ENCODE assay signal across 21 cellular contexts in genomic region chrX:149547782-149548181, GRCh38. TPM values are rescaled to one million over a fixed set of nuclear protein-coding genes. Genes with fewer than 3 reads are reported as not detected.
"Had no signal": no experiment of that assay in that cellular context is flagged by ENCODE, and none has a peak within 500 bp of the region (broad histone marks: within the 10 kb centered on the region; RNA-seq: fewer than 3 reads in every experiment).

No MANE protein-coding gene starts in this region.

RNA-seq across cellular contexts. Expression of gene HSFX3, which starts 1.9 kb away (rescaled TPM):
- total RNA-seq: activated naive CD4-positive, alpha-beta T cell treated with anti-CD3 and anti-CD28 coated beads for 36 hours; activated naive CD4-positive, alpha-beta T cell treated with anti-CD3 and anti-CD28 coated beads, Interleukin-2, amount 50 U/mL, for 72 hours; activated naive CD8-positive, alpha-beta T cell treated with anti-CD3 and anti-CD28 coated beads for 36 hours; activated naive CD8-positive, alpha-beta T cell treated with anti-CD3 and anti-CD28 coated beads, Interleukin-2, amount 10 ng/mL, durations not matched to agents 7 days and 5 days; activated T-cell treated with anti-CD3 and anti-CD28 coated beads, Interleukin-2, amount 50 U/mL, for 4 hours; activated T-cell treated with anti-CD3 and anti-CD28 coated beads, Interleukin-2, amount 50 U/mL, for 72 hours; activated T-helper 1 cell treated with anti-CD3 and anti-CD28 coated beads, Interleukin-12 subunit alpha, Interleukin-12 subunit beta, Interleukin-2, Interleukin-4 antibody, amounts not matched to agents 30 ng/mL and 10 ng/mL and 1 ng/mL, durations not matched to agents 14 hours and 24 hours and 36 hours; activated T-helper 17 cell treated with anti-CD3 and anti-CD28 coated beads, Interleukin-2, amount 50 U/mL, for 72 hours; adrenal gland; aorta; ascending aorta; astrocyte; body of pancreas; breast epithelium; bronchial epithelial cell; cardiac muscle cell; cerebellum; chondrocyte had no signal
- polyA plus RNA-seq: adipose tissue, adrenal gland, cardiac muscle cell had no signal

RNA-seq across cellular contexts. Expression of gene MAGEA9B, which starts 39.5 kb away (rescaled TPM):
- total RNA-seq: activated naive CD4-positive, alpha-beta T cell treated with anti-CD3 and anti-CD28 coated beads for 36 hours; activated naive CD4-positive, alpha-beta T cell treated with anti-CD3 and anti-CD28 coated beads, Interleukin-2, amount 50 U/mL, for 72 hours; activated naive CD8-positive, alpha-beta T cell treated with anti-CD3 and anti-CD28 coated beads for 36 hours; activated naive CD8-positive, alpha-beta T cell treated with anti-CD3 and anti-CD28 coated beads, Interleukin-2, amount 10 ng/mL, durations not matched to agents 7 days and 5 days; activated T-cell treated with anti-CD3 and anti-CD28 coated beads, Interleukin-2, amount 50 U/mL, for 4 hours; activated T-cell treated with anti-CD3 and anti-CD28 coated beads, Interleukin-2, amount 50 U/mL, for 72 hours; activated T-helper 1 cell treated with anti-CD3 and anti-CD28 coated beads, Interleukin-12 subunit alpha, Interleukin-12 subunit beta, Interleukin-2, Interleukin-4 antibody, amounts not matched to agents 30 ng/mL and 10 ng/mL and 1 ng/mL, durations not matched to agents 14 hours and 24 hours and 36 hours; activated T-helper 17 cell treated with anti-CD3 and anti-CD28 coated beads, Interleukin-2, amount 50 U/mL, for 72 hours; activated T-helper 2 cell treated with anti-CD3 and anti-CD28 coated beads, Interferon-gamma antibody, Interleukin-2, Interleukin-4, amounts not matched to agents 10 μg/mL and 5 μg/mL and 100 μg/mL, durations not matched to agents 14 hours and 24 hours and 36 hours; adrenal gland; aorta; ascending aorta; astrocyte; body of pancreas; breast epithelium; bronchial epithelial cell; cardiac muscle cell; cardiac septum; cerebellum; chondrocyte had no signal
- polyA plus RNA-seq: adipose tissue, adrenal gland, aorta, cardiac muscle cell had no signal

RNA-seq across cellular contexts. Expression of gene HSFX2, which starts 47.3 kb away (rescaled TPM):
- total RNA-seq: activated naive CD4-positive, alpha-beta T cell treated with anti-CD3 and anti-CD28 coated beads for 36 hours; activated naive CD4-positive, alpha-beta T cell treated with anti-CD3 and anti-CD28 coated beads, Interleukin-2, amount 50 U/mL, for 72 hours; activated naive CD8-positive, alpha-beta T cell treated with anti-CD3 and anti-CD28 coated beads for 36 hours; activated T-cell treated with anti-CD3 and anti-CD28 coated beads, Interleukin-2, amount 50 U/mL, for 4 hours; activated T-helper 17 cell treated with anti-CD3 and anti-CD28 coated beads, Interleukin-2, amount 50 U/mL, for 72 hours; aorta; ascending aorta; astrocyte; body of pancreas; bronchial epithelial cell; cardiac muscle cell; cardiac septum; chondrocyte had no signal
